Comparison of ENCODE assay signal across 10 cellular contexts in the genomic region with DNA sequence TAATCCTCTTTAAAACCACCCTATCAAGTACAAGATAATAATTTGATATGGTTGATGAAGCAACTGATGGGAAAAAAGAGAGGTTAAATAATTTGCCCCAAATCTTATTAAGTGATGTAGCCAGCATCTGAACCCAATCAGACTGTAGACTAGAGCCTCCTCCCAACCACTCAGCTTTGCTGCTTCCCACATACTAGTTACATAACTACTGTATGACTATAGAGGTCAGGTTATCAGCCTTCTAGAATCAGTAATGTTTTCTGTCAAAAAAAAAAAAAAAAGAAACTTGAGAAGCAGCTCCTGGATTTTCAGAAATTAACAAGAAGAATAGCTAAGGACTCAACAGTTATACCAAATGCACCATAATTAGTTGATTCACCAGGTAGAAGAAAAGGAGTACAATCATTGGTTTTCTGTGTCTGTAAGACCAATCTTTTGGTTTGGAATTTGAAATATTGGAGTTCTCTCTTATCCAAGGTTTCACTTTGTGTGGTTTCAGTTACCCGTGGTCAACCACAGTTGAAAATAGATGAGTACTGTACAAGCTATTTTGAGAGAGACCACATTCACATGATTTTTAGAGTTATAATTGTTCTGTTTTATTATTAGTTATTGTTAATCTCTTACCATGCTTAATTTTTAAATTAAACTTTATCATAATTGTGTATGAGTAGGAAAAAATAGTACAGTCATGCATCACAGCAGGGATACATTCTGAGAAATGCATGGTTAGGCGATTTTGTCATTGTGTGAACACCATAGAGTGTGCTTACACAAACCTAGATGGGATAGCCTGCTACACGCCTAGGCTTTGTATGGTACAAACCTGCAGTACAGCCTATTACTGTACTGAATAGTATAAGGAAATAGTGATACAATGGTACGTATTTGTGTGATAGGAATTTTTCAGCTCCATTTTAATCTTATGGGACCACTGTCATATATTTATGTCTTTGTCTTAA.
DNase-seq lines count a peak whose midpoint lies in the region; ATAC-seq and TF ChIP-seq lines count a peak whose summit lies in the region.
"Had no signal": no experiment of that assay in that cellular context is flagged by ENCODE, and none has a peak within 500 bp of the region (broad histone marks: within the 10 kb centered on the region; RNA-seq: fewer than 3 reads in every experiment).

No MANE protein-coding gene starts in this region.

- peak overlapping the region; percentile 6 to 64; a peak in 3 of 4 replicates for H3K27ac ChIP-seq in SK-N-SH (ENCODE audit: low read depth in 2 of 2, low read length in 1 of 2)

- DNase-seq in SK-N-SH = no peak
- no peak for DNase-seq in osteocyte (ENCODE audit: extremely low spot score, unreplicated experiment)
- no peak for DNase-seq in NCI-H526 treated with DMSO at 0.1 percent for 48 hours (lab: John Stamatoyannopoulos, UW)
- DNase-seq in mesenteric fat pad (ENCODE audit: low spot score) = no peak
- DNase-seq in activated CD4-positive, alpha-beta memory T cell treated with anti-CD3 and anti-CD28 coated beads, Interleukin-2, amount 10 ng/mL, durations not matched to agents 7 days and 5 days = no peak
- DNase-seq: NCI-H774 had no signal

- CTCF ChIA-PET in SK-N-SH (lab: Yijun Ruan, JAX) = interaction anchor here (0.7 to 0.9 kb wide), 2 partner anchors 16 to 63 kb away, joined by 3 read pairs; no protein-coding TSS in a partner anchor
- CTCF ChIA-PET in activated CD4-positive, alpha-beta memory T cell treated with anti-CD3 and anti-CD28 coated beads, Interleukin-2, amount 10 ng/mL, durations not matched to agents 7 days and 5 days (lab: Charles Lee) = no interaction called here

- H3K36me3 ChIP-seq in SK-N-SH (replicated peaks in 1 of 2; ENCODE audit: control insufficient read depth in 1 of 2, insufficient read depth in 2 of 2, low read length in 1 of 2) = peaks cover 29 to 42% of the 10 kb centered on the region in 2 experiments

- peaks cover 18% of the 10 kb centered on the region for H3K4me1 Mint-ChIP-seq in osteocyte (ENCODE audit: unreplicated experiment)
- peaks cover 15% of the 10 kb centered on the region for H3K4me1 Mint-ChIP-seq in activated CD4-positive, alpha-beta memory T cell treated with anti-CD3 and anti-CD28 coated beads, Interleukin-2, amount 10 ng/mL, durations not matched to agents 7 days and 5 days

- POLR2A ChIA-PET in SK-N-SH (lab: Yijun Ruan, JAX) = no interaction called here
- POLR2A ChIA-PET in activated CD4-positive, alpha-beta memory T cell treated with anti-CD3 and anti-CD28 coated beads, Interleukin-2, amount 10 ng/mL, durations not matched to agents 7 days and 5 days (lab: Charles Lee) = interaction anchor here (0.6 kb wide), 1 partner anchor 1158 kb away, joined by 3 read pairs; no protein-coding TSS in a partner anchor

- no peaks in the 10 kb centered on the region for H3K9me3 ChIP-seq in SK-N-SH

- no peak overlapping the region for H3K4me3 Mint-ChIP-seq in osteocyte (ENCODE audit: unreplicated experiment)
- H3K4me3 Mint-ChIP-seq in activated CD4-positive, alpha-beta memory T cell treated with anti-CD3 and anti-CD28 coated beads, Interleukin-2, amount 10 ng/mL, durations not matched to agents 7 days and 5 days = no peak overlapping the region
- H3K4me3 Mint-ChIP-seq: activated naive CD8-positive, alpha-beta T cell; type B pancreatic cell had no signal

- TF ChIP-seq EP300 in SK-N-SH (IDR thresholded peaks at IDR 0.05; ENCODE audit: borderline replicate concordance in 1 of 2, low read depth in 1 of 2, low read length in 1 of 2) = 0 out of 4 replicates have a peak, but pooled peaks of 1 of the 2 experiments have one; percentile 23

- TF ChIP-seq CTCF in SK-N-SH (IDR thresholded peaks at IDR 0.05) (no peak), osteocyte (IDR thresholded peaks at IDR 0.05) (no peak)

- ATAC-seq in GM18867 (IDR thresholded peaks at IDR 0.05; ENCODE audit: unreplicated experiment) (peak; percentile 54), HG02981 (IDR thresholded peaks at IDR 0.05; ENCODE audit: unreplicated experiment) (peak; percentile 86)

- no peak overlapping the region for H3K9ac ChIP-seq in SK-N-SH

- no peaks in the 10 kb centered on the region for H3K9me2 ChIP-seq in SK-N-SH

- H3K9me3 Mint-ChIP-seq in osteocyte (ENCODE audit: unreplicated experiment) = no peaks in the 10 kb centered on the region
- no peaks in the 10 kb centered on the region for H3K9me3 Mint-ChIP-seq in activated CD4-positive, alpha-beta memory T cell treated with anti-CD3 and anti-CD28 coated beads, Interleukin-2, amount 10 ng/mL, durations not matched to agents 7 days and 5 days

- H3K79me2 ChIP-seq in SK-N-SH (ENCODE audit: insufficient read depth) = no peaks in the 10 kb centered on the region

- 81% methylated on average over 4 of the region's 4 CpGs for WGBS in SK-N-SH (ENCODE audit: low lambda C conversion rate)

- H2AFZ ChIP-seq in SK-N-SH (ENCODE audit: low read depth) = no peak overlapping the region

- no peaks in the 10 kb centered on the region for H4K20me1 ChIP-seq in SK-N-SH (ENCODE audit: insufficient read depth)

- H3K27me3 Mint-ChIP-seq in osteocyte (ENCODE audit: unreplicated experiment) = no peaks in the 10 kb centered on the region
- no peaks in the 10 kb centered on the region for H3K27me3 Mint-ChIP-seq in activated CD4-positive, alpha-beta memory T cell treated with anti-CD3 and anti-CD28 coated beads, Interleukin-2, amount 10 ng/mL, durations not matched to agents 7 days and 5 days
- H3K27me3 Mint-ChIP-seq: activated naive CD8-positive, alpha-beta T cell; type B pancreatic cell had no signal

- no peak overlapping the region; the same call in 1 of the 2 replicates for H3K4me2 ChIP-seq in SK-N-SH

- no peaks in the 10 kb centered on the region for H3K27me3 ChIP-seq in SK-N-SH (ENCODE audit: insufficient read depth)

- peaks cover 36% of the 10 kb centered on the region for H3K36me3 Mint-ChIP-seq in osteocyte (ENCODE audit: unreplicated experiment)
- peaks cover 27% of the 10 kb centered on the region for H3K36me3 Mint-ChIP-seq in activated CD4-positive, alpha-beta memory T cell treated with anti-CD3 and anti-CD28 coated beads, Interleukin-2, amount 10 ng/mL, durations not matched to agents 7 days and 5 days (ENCODE audit: low read depth)

- H3K27ac Mint-ChIP-seq in osteocyte (ENCODE audit: unreplicated experiment) = peak overlapping the region; percentile 58
- no peak overlapping the region for H3K27ac Mint-ChIP-seq in activated CD4-positive, alpha-beta memory T cell treated with anti-CD3 and anti-CD28 coated beads, Interleukin-2, amount 10 ng/mL, durations not matched to agents 7 days and 5 days
- H3K27ac Mint-ChIP-seq: activated naive CD8-positive, alpha-beta T cell; type B pancreatic cell had no signal

- peaks cover 0 to 10% of the 10 kb centered on the region in 2 experiments; a peak in 3 of 4 replicates for H3K4me1 ChIP-seq in SK-N-SH (ENCODE audit: control insufficient read depth in 1 of 2, insufficient read depth in 2 of 2, low read depth in 1 of 2, low read length in 1 of 2)

- peaks cover 16% of the 10 kb centered on the region for H3F3A ChIP-seq in SK-N-SH (replicated peaks; ENCODE audit: insufficient read depth)

- no peak for TF ChIP-seq RAD21 in SK-N-SH (IDR thresholded peaks at IDR 0.05; ENCODE audit: low read length)

- no peak overlapping the region for H3K4me3 ChIP-seq in SK-N-SH (ENCODE audit: low read depth in 2 of 2, low read length in 1 of 2)

TF ChIP-seq in SK-N-SH, 30 proteins besides CTCF, POLR2A, EP300 and RAD21:
- 0 out of 2 replicates have a peak, but pooled peaks have one; percentile 19 for TF ChIP-seq JUND (IDR thresholded peaks at IDR 0.05)
- TF ChIP-seq, protein P1, sequence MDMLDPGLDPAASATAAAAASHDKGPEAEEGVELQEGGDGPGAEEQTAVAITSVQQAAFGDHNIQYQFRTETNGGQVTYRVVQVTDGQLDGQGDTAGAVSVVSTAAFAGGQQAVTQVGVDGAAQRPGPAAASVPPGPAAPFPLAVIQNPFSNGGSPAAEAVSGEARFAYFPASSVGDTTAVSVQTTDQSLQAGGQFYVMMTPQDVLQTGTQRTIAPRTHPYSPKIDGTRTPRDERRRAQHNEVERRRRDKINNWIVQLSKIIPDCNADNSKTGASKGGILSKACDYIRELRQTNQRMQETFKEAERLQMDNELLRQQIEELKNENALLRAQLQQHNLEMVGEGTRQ (IDR thresholded peaks at IDR 0.05; ENCODE audit: borderline replicate concordance, low read depth, low read length) = no peak
- TF ChIP-seq RCOR1 (IDR thresholded peaks at IDR 0.05; ENCODE audit: low read length) = no peak
- TF ChIP-seq POLR2AphosphoS5 (IDR thresholded peaks at IDR 0.05; ENCODE audit: low read depth, low read length) = 0 out of 2 replicates have a peak, but pooled peaks have one; percentile 12
- peak; percentile 59 for TF ChIP-seq TCF12 (IDR thresholded peaks at IDR 0.05)
TF ChIP-seq in SK-N-SH: peak in this region for 3.
